In the genomic region with DNA sequence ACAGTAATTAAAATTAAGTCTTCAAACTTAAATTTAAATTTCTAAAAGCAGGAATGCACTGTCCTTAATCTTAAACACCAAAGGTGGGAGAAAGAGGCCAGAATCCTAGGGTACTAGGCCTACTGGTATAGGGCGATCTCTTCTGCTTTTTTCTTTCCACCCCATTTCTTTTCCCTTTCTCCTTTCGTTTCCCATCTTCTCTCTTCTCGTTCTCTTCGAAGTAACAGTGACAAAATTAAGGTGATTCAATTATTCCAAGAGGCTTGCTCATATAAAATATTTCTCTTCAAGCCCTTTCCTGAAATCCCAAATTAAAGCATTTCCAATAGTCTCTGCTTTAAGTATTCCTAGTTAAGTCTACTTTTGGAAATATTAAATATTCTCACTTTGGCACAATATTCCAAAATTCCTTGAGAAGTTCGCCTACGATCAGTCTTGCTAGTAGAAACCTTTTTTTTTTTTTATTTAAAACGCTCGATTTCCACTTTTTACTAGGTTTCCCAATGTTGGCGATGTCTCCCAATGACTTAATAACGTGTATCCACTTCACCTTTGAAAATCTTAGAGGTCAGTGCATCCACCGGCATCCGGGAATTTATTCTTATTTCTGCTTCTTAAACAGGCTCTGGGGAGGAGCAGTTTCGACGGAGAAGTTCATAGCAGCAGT, we compare ENCODE assay signal across 8 cellular contexts. TPM values are rescaled to one million over a fixed set of nuclear protein-coding genes. Genes with fewer than 3 reads are reported as not detected.
DNase-seq lines count a peak whose midpoint lies in the region; ATAC-seq and TF ChIP-seq lines count a peak whose summit lies in the region.

No MANE protein-coding gene starts in this region.

- intact Hi-C loops in activated CD8-positive, alpha-beta T cell treated with anti-CD3 and anti-CD28 coated beads for 36 hours (cut with micrococcal nuclease): loop anchor here (2.0 to 10.0 kb wide), 4 partner anchors 66 to 203 kb away; no protein-coding TSS in a partner anchor

- H3K4me1 ChIP-seq in iPS-18a (ENCODE audit: control insufficient read depth, low read depth, low read length): peaks cover 20% of the 10 kb centered on the region

- no peaks in the 10 kb centered on the region for H3K36me3 ChIP-seq in iPS-18a (ENCODE audit: control insufficient read depth, low read depth, low read length)

- peak overlapping the region; percentile 68 for H3K4me3 ChIP-seq in iPS-18a (ENCODE audit: low read length)

- peak; percentile 40 for DNase-seq in DMS153 treated with DMSO at 0.1 percent for 48 hours (lab: John Stamatoyannopoulos, UW; ENCODE audit: unreplicated experiment)
- DNase-seq in DMS153 (lab: John Stamatoyannopoulos, UW): no peak
- DNase-seq in activated CD8-positive, alpha-beta T cell treated with anti-CD3 and anti-CD28 coated beads for 36 hours: no peak
- no peak for DNase-seq in stimulated activated naive CD8-positive, alpha-beta T cell treated with anti-CD3 and anti-CD28 coated beads, Interleukin-15, amount 100 ng/mL, for 72 hours
- no peak for DNase-seq in HuH-7 (ENCODE audit: low spot score)
- no peak for DNase-seq in NCI-H1417 (lab: John Stamatoyannopoulos, UW)
- DNase-seq in NCI-H82 (lab: John Stamatoyannopoulos, UW): no peak

- POLR2A ChIA-PET in activated CD8-positive, alpha-beta T cell treated with anti-CD3 and anti-CD28 coated beads for 36 hours (lab: Charles Lee): no interaction called here

- ATAC-seq in activated CD8-positive, alpha-beta T cell treated with anti-CD3 and anti-CD28 coated beads for 36 hours: no peak
- no peak for ATAC-seq in stimulated activated naive CD8-positive, alpha-beta T cell treated with anti-CD3 and anti-CD28 coated beads, Interleukin-15, amount 100 ng/mL, for 72 hours

- H3K36me3 Mint-ChIP-seq in activated CD8-positive, alpha-beta T cell treated with anti-CD3 and anti-CD28 coated beads for 36 hours (ENCODE audit: low read depth): peaks cover 10% of the 10 kb centered on the region

- peak overlapping the region; percentile 89 for H3K4me3 Mint-ChIP-seq in activated CD8-positive, alpha-beta T cell treated with anti-CD3 and anti-CD28 coated beads for 36 hours
- H3K4me3 Mint-ChIP-seq in stimulated activated naive CD8-positive, alpha-beta T cell treated with anti-CD3 and anti-CD28 coated beads, Interleukin-15, amount 100 ng/mL, for 72 hours: peak overlapping the region; percentile 84 to 92

- H3K27ac ChIP-seq in iPS-18a (ENCODE audit: low read length): no peak overlapping the region

- no peaks in the 10 kb centered on the region for H3K27me3 Mint-ChIP-seq in activated CD8-positive, alpha-beta T cell treated with anti-CD3 and anti-CD28 coated beads for 36 hours
- H3K27me3 Mint-ChIP-seq in stimulated activated naive CD8-positive, alpha-beta T cell treated with anti-CD3 and anti-CD28 coated beads, Interleukin-15, amount 100 ng/mL, for 72 hours: no peaks in the 10 kb centered on the region

- peaks cover 45% of the 10 kb centered on the region for H3K4me1 Mint-ChIP-seq in activated CD8-positive, alpha-beta T cell treated with anti-CD3 and anti-CD28 coated beads for 36 hours (ENCODE audit: low read depth)
- peaks cover 49% of the 10 kb centered on the region for H3K4me1 Mint-ChIP-seq in stimulated activated naive CD8-positive, alpha-beta T cell treated with anti-CD3 and anti-CD28 coated beads, Interleukin-15, amount 100 ng/mL, for 72 hours

- no peaks in the 10 kb centered on the region for H3K9me3 ChIP-seq in iPS-18a (ENCODE audit: control insufficient read depth, low read depth, low read length)

- no peaks in the 10 kb centered on the region for H3K27me3 ChIP-seq in iPS-18a (ENCODE audit: control insufficient read depth, insufficient read depth, low read length)

- H3K27ac Mint-ChIP-seq in activated CD8-positive, alpha-beta T cell treated with anti-CD3 and anti-CD28 coated beads for 36 hours: peak overlapping the region; percentile 97
- peak overlapping the region; percentile 95 to 97 for H3K27ac Mint-ChIP-seq in stimulated activated naive CD8-positive, alpha-beta T cell treated with anti-CD3 and anti-CD28 coated beads, Interleukin-15, amount 100 ng/mL, for 72 hours

- CTCF ChIA-PET in activated CD8-positive, alpha-beta T cell treated with anti-CD3 and anti-CD28 coated beads for 36 hours (lab: Charles Lee): no interaction called here

- no peak for TF ChIP-seq CTCF in activated CD8-positive, alpha-beta T cell treated with anti-CD3 and anti-CD28 coated beads for 36 hours (IDR thresholded peaks at IDR 0.05)

- H3K9me3 Mint-ChIP-seq in activated CD8-positive, alpha-beta T cell treated with anti-CD3 and anti-CD28 coated beads for 36 hours: no peaks in the 10 kb centered on the region
- H3K9me3 Mint-ChIP-seq in stimulated activated naive CD8-positive, alpha-beta T cell treated with anti-CD3 and anti-CD28 coated beads, Interleukin-15, amount 100 ng/mL, for 72 hours: no peaks in the 10 kb centered on the region

- peak overlapping the region; percentile 53 for H3K9ac ChIP-seq in iPS-18a (ENCODE audit: low read length)

RNA-seq across cellular contexts. Expression of a gene that starts 0.8 kb away (rescaled TPM):
- total RNA-seq in activated CD8-positive, alpha-beta T cell treated with anti-CD3 and anti-CD28 coated beads for 36 hours: 10 to 100 TPM; 20.6 to 24.3 TPM
